14 cellular contexts compared by ENCODE assay signal in genomic region chr16:2974319-2975056, GRCh38. TPM values are rescaled to one million over a fixed set of nuclear protein-coding genes. Genes with fewer than 3 reads are reported as not detected.
DNase-seq lines count a peak whose midpoint lies in the region; TF ChIP-seq lines count a peak whose summit lies in the region.
"Had no signal": no experiment of that assay in that cellular context is flagged by ENCODE, and none has a peak within 500 bp of the region (broad histone marks: within the 10 kb centered on the region; RNA-seq: fewer than 3 reads in every experiment).

No MANE protein-coding gene starts in this region.

- peak; percentile 11 for DNase-seq in mammary epithelial cell
- DNase-seq in breast epithelium (ENCODE audit: low spot score in 2 of 2), result no peak
- no peak for DNase-seq in osteoblast (ENCODE audit: insufficient read length, low spot score, missing footprints)
- no peak for DNase-seq in glutamatergic neuron
- no peak for DNase-seq in NCI-H1930 (lab: John Stamatoyannopoulos, UW)
- DNase-seq: Caco-2, H9, NCI-H1436, NCI-H2081 treated with DMSO at 0.1 percent for 48 hours, NCI-H524, RPMI8226 had no signal

- no peak overlapping the region for H3K4me3 Mint-ChIP-seq in glutamatergic neuron (ENCODE audit: unreplicated experiment)
- H3K4me3 Mint-ChIP-seq: H9 had no signal

- in situ Hi-C loops in mammary epithelial cell (cut with MboI; ENCODE audit: low sequenced_read_pairs in 2 of 2), result no loop called here

- dilution Hi-C loops in mammary epithelial cell (cut with HindIII; ENCODE audit: low sequenced_read_pairs), result loop anchor here (5.0 kb wide), 2 partner anchors 43 to 52 kb away; partner anchors contain the start of gene CLDN6

- H3K27me3 ChIP-seq in mammary epithelial cell (ENCODE audit: insufficient read depth, low read length) (no peaks in the 10 kb centered on the region), breast epithelium (no peaks in the 10 kb centered on the region), osteoblast (ENCODE audit: insufficient read depth, low read length) (no peaks in the 10 kb centered on the region)
- H3K27me3 ChIP-seq: SJSA1 had no signal

- no peak overlapping the region for H3K9ac ChIP-seq in mammary epithelial cell (ENCODE audit: insufficient read depth, low read length)

- H4K20me1 ChIP-seq in mammary epithelial cell (ENCODE audit: insufficient read depth, low read length) (peaks cover 4% of the 10 kb centered on the region), osteoblast (ENCODE audit: insufficient read depth, low read length) (peaks cover 12% of the 10 kb centered on the region)

- CTCF ChIA-PET in mammary epithelial cell (lab: Charles Lee; ENCODE audit: low non-redundant PET), result no interaction called here

- no peaks in the 10 kb centered on the region for H3K36me3 Mint-ChIP-seq in glutamatergic neuron (ENCODE audit: unreplicated experiment)

- peaks cover 36% of the 10 kb centered on the region for H3K4me1 ChIP-seq in mammary epithelial cell (ENCODE audit: insufficient read depth, low read length)
- peaks cover 4 to 6% of the 10 kb centered on the region in 2 donors for H3K4me1 ChIP-seq in breast epithelium
- peaks cover 7% of the 10 kb centered on the region for H3K4me1 ChIP-seq in osteoblast (ENCODE audit: insufficient read depth, low read length)

- BruUV-seq in mammary epithelial cell (replicated peaks; lab: Mats Ljungman, UMichigan), result no TSS peak

- H3K4me1 Mint-ChIP-seq in glutamatergic neuron (ENCODE audit: low read depth, unreplicated experiment), result peaks cover 6% of the 10 kb centered on the region

- TF ChIP-seq POLR2A in breast epithelium (IDR thresholded peaks at IDR 0.05), result no peak

- intact Hi-C loops in mammary epithelial cell (cut with micrococcal nuclease), result no loop called here
- intact Hi-C loops in breast epithelium (cut with DNase I; ENCODE audit: low total_unique reads), result no loop called here

- H3K27ac ChIP-seq in mammary epithelial cell (ENCODE audit: insufficient read depth, low read depth, low read length) (no peak overlapping the region), breast epithelium (no peak overlapping the region), VCaP (peak overlapping the region; percentile 76), osteoblast (ENCODE audit: low read depth, low read length) (no peak overlapping the region)
- H3K27ac ChIP-seq: SJSA1 had no signal

- TF ChIP-seq CTCF in mammary epithelial cell (conservative IDR thresholded peaks at IDR 0.05 in 1 of 2, IDR thresholded peaks at IDR 0.05 in 1 of 2; ENCODE audit: extremely low read depth in 1 of 2, insufficient read depth in 1 of 2, low read depth in 1 of 2, low read length in 2 of 2) (no peak), breast epithelium (IDR thresholded peaks at IDR 0.05) (no peak), VCaP (conservative IDR thresholded peaks at IDR 0.05) (no peak), osteoblast (IDR thresholded peaks at IDR 0.05; ENCODE audit: extremely low read depth, low read depth, low read length) (no peak), glutamatergic neuron (IDR thresholded peaks at IDR 0.05; ENCODE audit: partially characterized antibody, unreplicated experiment) (no peak)

- H3K27me3 Mint-ChIP-seq in glutamatergic neuron (ENCODE audit: unreplicated experiment), result no peaks in the 10 kb centered on the region

- no peak overlapping the region for H3K4me3 ChIP-seq in mammary epithelial cell (replicated peaks in 1 of 3; ENCODE audit: insufficient read depth in 1 of 3, low read depth in 2 of 3, low read length in 3 of 3)
- H3K4me3 ChIP-seq in breast epithelium, result no peak overlapping the region
- H3K4me3 ChIP-seq in osteoblast (ENCODE audit: insufficient read depth, low read length), result no peak overlapping the region
- H3K4me3 ChIP-seq: SJSA1 had no signal

- peaks cover 6% of the 10 kb centered on the region for H3K36me3 ChIP-seq in mammary epithelial cell (ENCODE audit: insufficient read depth, low read length)
- no peaks in the 10 kb centered on the region for H3K36me3 ChIP-seq in breast epithelium
- H3K36me3 ChIP-seq in osteoblast (ENCODE audit: insufficient read depth, low read length), result no peaks in the 10 kb centered on the region

- H3K79me2 ChIP-seq in mammary epithelial cell (ENCODE audit: insufficient read depth, low read length) (peaks cover 46% of the 10 kb centered on the region), osteoblast (ENCODE audit: insufficient read depth, low read length) (peaks cover 4% of the 10 kb centered on the region)

- H2AFZ ChIP-seq in mammary epithelial cell (ENCODE audit: low read depth, low read length) (no peak overlapping the region), osteoblast (ENCODE audit: low read length) (no peak overlapping the region)

- 90% methylated on average over 6 of the region's 15 CpGs for WGBS in mammary epithelial cell (ENCODE audit: low coverage, missing lambda C conversion rate)

- no peak overlapping the region for H3K27ac Mint-ChIP-seq in glutamatergic neuron (ENCODE audit: unreplicated experiment)
- H3K27ac Mint-ChIP-seq: H9 had no signal

- no peaks in the 10 kb centered on the region for H3K9me3 Mint-ChIP-seq in glutamatergic neuron (ENCODE audit: unreplicated experiment)
- H3K9me3 Mint-ChIP-seq: H9 had no signal

- H3K9me3 ChIP-seq in mammary epithelial cell (replicated peaks; ENCODE audit: insufficient read depth, low read length) (no peaks in the 10 kb centered on the region), breast epithelium (no peaks in the 10 kb centered on the region), osteoblast (ENCODE audit: low read depth, low read length) (no peaks in the 10 kb centered on the region)
- H3K9me3 ChIP-seq: Caco-2, SJSA1 had no signal

- no peak overlapping the region for H3K4me2 ChIP-seq in mammary epithelial cell (ENCODE audit: insufficient read depth, low read depth, low read length)
- H3K4me2 ChIP-seq in osteoblast (ENCODE audit: insufficient read depth, low read length), result no peak overlapping the region

RNA-seq across cellular contexts. Expression of gene PAQR4, which starts 5.3 kb away (rescaled TPM):
- total RNA-seq in mammary epithelial cell (10 to 100 TPM in 1 of 2 donors, 1 to 10 TPM in 1; 6.8 to 21.6 TPM), breast epithelium (1 to 10 TPM; 2.0 to 4.0 (median 3.7) TPM), osteoblast (1.5 and 1.8 TPM in 2 replicates), glutamatergic neuron (ENCODE audit: unreplicated experiment) (69.1 TPM)
- 24.1 TPM for polyA plus RNA-seq in mammary epithelial cell
- 15.3 TPM for polyA minus RNA-seq in mammary epithelial cell

RNA-seq across cellular contexts. Expression of gene PKMYT1, which starts 5.8 kb away (rescaled TPM):
- 10 to 100 TPM in 1 of 2 donors, 1 to 10 TPM in 1; 4.2 to 67.2 TPM for total RNA-seq in mammary epithelial cell
- 44.5 TPM for polyA plus RNA-seq in mammary epithelial cell
- 37.9 TPM for polyA minus RNA-seq in mammary epithelial cell
- 1 to 10 TPM in 1 of 3 donors, under 1 TPM in 2; 0.66 to 1.4 (median 0.73) TPM for total RNA-seq in breast epithelium
- total RNA-seq in osteoblast, result 1.4 and 2.1 TPM in 2 replicates
- 8.5 TPM for total RNA-seq in glutamatergic neuron (ENCODE audit: unreplicated experiment)

RNA-seq across cellular contexts. Expression of gene KREMEN2, which starts 10.4 kb away (rescaled TPM):
- under 1 TPM; 0.33 to 0.96 TPM for total RNA-seq in mammary epithelial cell
- polyA plus RNA-seq in mammary epithelial cell, result 0.99 TPM
- not detected for polyA minus RNA-seq in mammary epithelial cell
- total RNA-seq in breast epithelium, result under 1 TPM in 1 of 3 donors, not detected in 2; 0.33 TPM
- total RNA-seq in osteoblast, result not detected in 2 replicates
- 12.8 TPM for total RNA-seq in glutamatergic neuron (ENCODE audit: unreplicated experiment)
- total RNA-seq: SJSA1 had no signal

RNA-seq across cellular contexts. Expression of gene CLDN9, which starts 38.2 kb away (rescaled TPM):
- total RNA-seq in mammary epithelial cell (not detected), breast epithelium (under 1 TPM in 1 of 3 donors, not detected in 2; 0.15 TPM), osteoblast (not detected in 2 replicates), glutamatergic neuron (ENCODE audit: unreplicated experiment) (0.39 TPM)
- polyA plus RNA-seq in mammary epithelial cell, result not detected
- not detected for polyA minus RNA-seq in mammary epithelial cell
- total RNA-seq: SJSA1 had no signal

RNA-seq across cellular contexts. Expression of gene CLDN6, which starts 43.5 kb away (rescaled TPM):
- total RNA-seq in mammary epithelial cell (not detected), breast epithelium (not detected), osteoblast (under 0.01 TPM in 1 of 2 replicates, not detected in the other), glutamatergic neuron (ENCODE audit: unreplicated experiment) (31.1 TPM)
- 0.08 TPM for polyA plus RNA-seq in mammary epithelial cell
- not detected for polyA minus RNA-seq in mammary epithelial cell
- total RNA-seq: OCI-LY7, SJSA1 had no signal
